40 cellular contexts compared by ENCODE assay signal in the genomic region with DNA sequence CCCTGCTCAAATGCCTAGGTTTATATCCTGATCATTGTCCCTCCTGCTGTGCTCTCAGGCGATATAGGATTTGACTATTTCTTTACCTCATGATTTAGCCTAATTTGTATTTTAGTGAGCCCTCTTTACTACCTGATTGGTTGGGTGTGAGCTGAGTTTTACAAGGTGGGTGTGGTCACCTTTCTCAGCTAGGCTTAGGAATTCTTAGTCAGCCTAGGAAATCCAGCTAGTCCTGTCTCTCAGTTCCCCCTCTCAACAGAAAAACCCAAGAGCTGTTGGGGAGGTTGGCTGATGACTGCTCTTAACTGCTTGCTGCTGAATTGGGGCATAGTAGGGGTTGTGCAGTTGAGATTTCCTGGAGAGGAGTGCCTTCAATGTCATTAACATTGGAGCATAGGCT.
"Had no signal": no experiment of that assay in that cellular context is flagged by ENCODE, and none has a peak within 500 bp of the region (broad histone marks: within the 10 kb centered on the region; RNA-seq: fewer than 3 reads in every experiment).

No MANE protein-coding gene starts in this region.

- H3K27me3 Mint-ChIP-seq: activated CD4-positive, alpha-beta memory T cell treated with anti-CD3 and anti-CD28 coated beads for 36 hours; activated CD4-positive, alpha-beta T cell treated with anti-CD3 and anti-CD28 coated beads, Interleukin-2, amount 10 ng/mL, durations not matched to agents 24 days and 14 days; central memory CD8-positive, alpha-beta T cell had no signal

- H3K27ac Mint-ChIP-seq: activated B cell treated with CpG ODN at 0.5 μM for 24 hours; activated CD4-positive, alpha-beta memory T cell treated with anti-CD3 and anti-CD28 coated beads for 36 hours; activated CD4-positive, alpha-beta T cell treated with anti-CD3 and anti-CD28 coated beads, Interleukin-2, amount 10 ng/mL, durations not matched to agents 24 days and 14 days; activated CD8-positive, alpha-beta T cell treated with anti-CD3 and anti-CD28 coated beads for 36 hours; activated naive CD4-positive, alpha-beta T cell treated with anti-CD3 and anti-CD28 coated beads for 36 hours; activated naive CD4-positive, alpha-beta T cell treated with anti-CD3 and anti-CD28 coated beads, Interleukin-2, amount 50 U/mL, for 72 hours; activated naive CD8-positive, alpha-beta T cell treated with anti-CD3 and anti-CD28 coated beads for 36 hours; activated T-cell treated with anti-CD3 and anti-CD28 coated beads, Interleukin-2, amount 50 U/mL, for 72 hours; activated T-helper 1 cell treated with anti-CD3 and anti-CD28 coated beads, Interleukin-12 subunit alpha, Interleukin-12 subunit beta, Interleukin-2, Interleukin-4 antibody, amounts not matched to agents 30 ng/mL and 10 ng/mL and 1 ng/mL, durations not matched to agents 14 hours and 24 hours and 36 hours; activated T-helper 17 cell treated with anti-CD3 and anti-CD28 coated beads, Interleukin-2, amount 50 U/mL, for 72 hours; T-helper 1 cell treated with Interleukin-12 subunit alpha and Interleukin-12 subunit beta and Interleukin-4 antibody, amounts not matched to agents 30 μg/mL and 1 μg/mL, for 36 hours; T-helper 2 cell treated with Interferon-gamma antibody and Interleukin-4, amounts not matched to agents 5 μg/mL and 100 μg/mL, for 36 hours had no signal

- H3K4me3 Mint-ChIP-seq: activated B cell treated with CpG ODN at 0.5 μM for 24 hours; activated CD4-positive, alpha-beta memory T cell treated with anti-CD3 and anti-CD28 coated beads for 36 hours; activated CD4-positive, alpha-beta T cell treated with anti-CD3 and anti-CD28 coated beads, Interleukin-2, amount 10 ng/mL, durations not matched to agents 24 days and 14 days; activated CD8-positive, alpha-beta T cell treated with anti-CD3 and anti-CD28 coated beads for 36 hours; activated naive CD4-positive, alpha-beta T cell treated with anti-CD3 and anti-CD28 coated beads for 36 hours; activated naive CD8-positive, alpha-beta T cell treated with anti-CD3 and anti-CD28 coated beads for 36 hours; activated T-cell treated with anti-CD3 and anti-CD28 coated beads, Interleukin-2, amount 50 U/mL, for 4 hours; activated T-cell treated with anti-CD3 and anti-CD28 coated beads, Interleukin-2, amount 50 U/mL, for 72 hours; activated T-helper 1 cell treated with anti-CD3 and anti-CD28 coated beads, Interleukin-12 subunit alpha, Interleukin-12 subunit beta, Interleukin-2, Interleukin-4 antibody, amounts not matched to agents 30 ng/mL and 10 ng/mL and 1 ng/mL, durations not matched to agents 14 hours and 24 hours and 36 hours; activated T-helper 17 cell treated with anti-CD3 and anti-CD28 coated beads, Interleukin-2, amount 50 U/mL, for 72 hours; central memory CD8-positive, alpha-beta T cell; T-helper 1 cell treated with Interleukin-12 subunit alpha and Interleukin-12 subunit beta and Interleukin-4 antibody, amounts not matched to agents 30 μg/mL and 1 μg/mL, for 36 hours; T-helper 2 cell treated with Interferon-gamma antibody and Interleukin-4, amounts not matched to agents 5 μg/mL and 100 μg/mL, for 36 hours had no signal

- H3K27ac ChIP-seq: adrenal gland, body of pancreas, brain microvascular endothelial cell, breast epithelium, cardiac muscle cell, VCaP had no signal

- H3K4me1 ChIP-seq: adrenal gland, body of pancreas, breast epithelium had no signal

- DNase-seq: activated B cell treated with CpG ODN at 0.5 μM for 24 hours; activated CD4-positive, alpha-beta memory T cell treated with anti-CD3 and anti-CD28 coated beads for 36 hours; activated CD4-positive, alpha-beta T cell treated with anti-CD3 and anti-CD28 coated beads for 4 hours; activated CD4-positive, alpha-beta T cell treated with anti-CD3 and anti-CD28 coated beads, Interleukin-2, amount 10 ng/mL, durations not matched to agents 24 days and 14 days; activated CD4-positive, alpha-beta T cell treated with anti-CD3 and anti-CD28 coated beads, Interleukin-2, amount 50 U/mL, for 1 hour; activated CD4-positive, alpha-beta T cell treated with anti-CD3 and anti-CD28 coated beads, Interleukin-2, amount 50 U/mL, for 4 hours; activated CD4-positive, CD25-positive, alpha-beta regulatory T cell treated with anti-CD3 and anti-CD28 coated beads, Interleukin-2, amount 50 U/mL, for 72 hours; activated CD8-positive, alpha-beta memory T cell treated with anti-CD3 and anti-CD28 coated beads, Interleukin-2, amount 50 U/mL, for 4 hours; activated CD8-positive, alpha-beta T cell treated with anti-CD3 and anti-CD28 coated beads for 36 hours; activated effector memory CD4-positive, alpha-beta T cell treated with anti-CD3 and anti-CD28 coated beads, Interleukin-2, amount 50 U/mL, for 16 hours; activated gamma-delta T cell treated with Interleukin-2 at 50 U/mL for 16 hours; activated naive CD4-positive, alpha-beta T cell; activated naive CD4-positive, alpha-beta T cell treated with anti-CD3 and anti-CD28 coated beads for 36 hours; activated naive CD4-positive, alpha-beta T cell treated with anti-CD3 and anti-CD28 coated beads, Interleukin-2, amount 50 U/mL, for 16 hours; activated naive CD8-positive, alpha-beta T cell treated with anti-CD3 and anti-CD28 coated beads for 36 hours; activated T-cell treated with anti-CD3 and anti-CD28 coated beads for 4 hours; activated T-cell treated with anti-CD3 and anti-CD28 coated beads, Interleukin-2, amount 50 U/mL, for 1 hour; activated T-cell treated with anti-CD3 and anti-CD28 coated beads, Interleukin-2, amount 50 U/mL, for 4 hours; activated T-cell treated with anti-CD3 and anti-CD28 coated beads, Interleukin-2, amount 50 U/mL, for 72 hours; adrenal gland; amniotic stem cell; aorta; body of pancreas; brain microvascular endothelial cell; caudate nucleus; cerebellar nuclear complex; T-helper 1 cell; T-helper 2 cell; T-helper 9 cell had no signal

- H3K36me3 Mint-ChIP-seq: activated CD4-positive, alpha-beta memory T cell treated with anti-CD3 and anti-CD28 coated beads for 36 hours; activated naive CD4-positive, alpha-beta T cell treated with anti-CD3 and anti-CD28 coated beads, Interleukin-2, amount 50 U/mL, for 72 hours; activated naive CD8-positive, alpha-beta T cell treated with anti-CD3 and anti-CD28 coated beads for 36 hours had no signal

- H3K4me1 Mint-ChIP-seq: activated B cell treated with CpG ODN at 0.5 μM for 24 hours; activated CD4-positive, alpha-beta T cell treated with anti-CD3 and anti-CD28 coated beads, Interleukin-2, amount 10 ng/mL, durations not matched to agents 24 days and 14 days; activated naive CD8-positive, alpha-beta T cell treated with anti-CD3 and anti-CD28 coated beads for 36 hours; activated T-helper 17 cell treated with anti-CD3 and anti-CD28 coated beads, Interleukin-2, amount 50 U/mL, for 72 hours; central memory CD8-positive, alpha-beta T cell had no signal

- FAIRE-seq: astrocyte, TTC549 had no signal

- H3K27me3 ChIP-seq: adrenal gland, body of pancreas, brain microvascular endothelial cell, breast epithelium, cardiac muscle cell had no signal

- H3K9me3 Mint-ChIP-seq: activated B cell treated with CpG ODN at 0.5 μM for 24 hours; activated CD4-positive, alpha-beta memory T cell treated with anti-CD3 and anti-CD28 coated beads for 36 hours; activated CD4-positive, alpha-beta T cell treated with anti-CD3 and anti-CD28 coated beads, Interleukin-2, amount 10 ng/mL, durations not matched to agents 24 days and 14 days; activated CD8-positive, alpha-beta T cell treated with anti-CD3 and anti-CD28 coated beads for 36 hours; activated naive CD4-positive, alpha-beta T cell treated with anti-CD3 and anti-CD28 coated beads for 36 hours; activated naive CD8-positive, alpha-beta T cell treated with anti-CD3 and anti-CD28 coated beads for 36 hours; activated T-cell treated with anti-CD3 and anti-CD28 coated beads, Interleukin-2, amount 50 U/mL, for 4 hours; activated T-cell treated with anti-CD3 and anti-CD28 coated beads, Interleukin-2, amount 50 U/mL, for 72 hours; activated T-helper 1 cell treated with anti-CD3 and anti-CD28 coated beads, Interleukin-12 subunit alpha, Interleukin-12 subunit beta, Interleukin-2, Interleukin-4 antibody, amounts not matched to agents 30 ng/mL and 10 ng/mL and 1 ng/mL, durations not matched to agents 14 hours and 24 hours and 36 hours; central memory CD8-positive, alpha-beta T cell; T-helper 1 cell treated with Interleukin-12 subunit alpha and Interleukin-12 subunit beta and Interleukin-4 antibody, amounts not matched to agents 30 μg/mL and 1 μg/mL, for 36 hours; T-helper 2 cell treated with Interferon-gamma antibody and Interleukin-4, amounts not matched to agents 5 μg/mL and 100 μg/mL, for 36 hours had no signal

- H3K9me3 ChIP-seq: adrenal gland, body of pancreas, breast epithelium had no signal

- H3K36me3 ChIP-seq: adrenal gland, brain microvascular endothelial cell, breast epithelium, cardiac muscle cell had no signal

- H3K4me3 ChIP-seq: adrenal gland, body of pancreas, breast epithelium, cardiac muscle cell had no signal

- ATAC-seq: activated CD8-positive, alpha-beta T cell treated with anti-CD3 and anti-CD28 coated beads for 36 hours; activated naive CD4-positive, alpha-beta T cell treated with anti-CD3 and anti-CD28 coated beads, Interleukin-2, amount 50 U/mL, for 72 hours; activated T-cell treated with anti-CD3 and anti-CD28 coated beads, Interleukin-2, amount 50 U/mL, for 4 hours; activated T-cell treated with anti-CD3 and anti-CD28 coated beads, Interleukin-2, amount 50 U/mL, for 72 hours; activated T-helper 17 cell treated with anti-CD3 and anti-CD28 coated beads, Interleukin-2, amount 50 U/mL, for 72 hours; body of pancreas had no signal
